ENCODE assay signal across 22 cellular contexts in genomic region chr1:54167422-54168139, GRCh38. TPM values are rescaled to one million over a fixed set of nuclear protein-coding genes. Genes with fewer than 3 reads are reported as not detected.
A peak's percentile ranks its signal among the peaks of the same experiment; 100 is the strongest.
DNase-seq lines count a peak whose midpoint lies in the region; ATAC-seq, FAIRE-seq and TF ChIP-seq lines count a peak whose summit lies in the region.
"Had no signal": no experiment of that assay in that cellular context is flagged by ENCODE, and none has a peak within 500 bp of the region (broad histone marks: within the 10 kb centered on the region; RNA-seq: fewer than 3 reads in every experiment).

No MANE protein-coding gene starts in this region.

- no peak overlapping the region for H3K4me3 ChIP-seq in mammary epithelial cell (replicated peaks in 1 of 3; ENCODE audit: insufficient read depth in 1 of 3, low read depth in 2 of 3, low read length in 3 of 3)
- H3K4me3 ChIP-seq in keratinocyte (ENCODE audit: control insufficient read depth in 2 of 3, extremely low read depth in 1 of 3, insufficient read depth in 2 of 3, low read depth in 1 of 3, low read length in 3 of 3) = no peak overlapping the region
- no peak overlapping the region for H3K4me3 ChIP-seq in pancreas
- H3K4me3 ChIP-seq: hepatocyte, left ventricle myocardium inferior, right lobe of liver, upper lobe of right lung had no signal

- H3K9ac ChIP-seq in mammary epithelial cell (ENCODE audit: insufficient read depth, low read length) (no peak overlapping the region), keratinocyte (ENCODE audit: control insufficient read depth, extremely low read depth, insufficient read depth, low read length) (no peak overlapping the region)

- in situ Hi-C loops in Caki2 (cut with HindIII; ENCODE audit: low pct_unique_long_range_greater_than_20kb, low sequenced_read_pairs) = no loop called here
- in situ Hi-C loops in mammary epithelial cell (cut with MboI; ENCODE audit: low sequenced_read_pairs in 2 of 2) = no loop called here

- TF ChIP-seq CTCF in mammary epithelial cell (conservative IDR thresholded peaks at IDR 0.05 in 1 of 2, IDR thresholded peaks at IDR 0.05 in 1 of 2; ENCODE audit: extremely low read depth in 1 of 2, insufficient read depth in 1 of 2, low read depth in 1 of 2, low read length in 2 of 2) = no peak
- TF ChIP-seq CTCF in keratinocyte (optimal IDR thresholded peaks at IDR 0.05 in 1 of 3, IDR thresholded peaks at IDR 0.05 in 1 of 3, conservative IDR thresholded peaks at IDR 0.05 in 1 of 3; ENCODE audit: extremely low read depth in 1 of 3, insufficient read depth in 2 of 3, low read length in 3 of 3) = no peak
- no peak for TF ChIP-seq CTCF in pancreas (IDR thresholded peaks at IDR 0.05)

- H3K27me3 ChIP-seq in mammary epithelial cell (ENCODE audit: insufficient read depth, low read length) (no peaks in the 10 kb centered on the region), keratinocyte (ENCODE audit: control insufficient read depth, extremely low read depth, insufficient read depth, low read length) (no peaks in the 10 kb centered on the region), pancreas (no peaks in the 10 kb centered on the region)
- H3K27me3 ChIP-seq: hepatocyte, right lobe of liver, upper lobe of right lung had no signal

- no peaks in the 10 kb centered on the region for H4K20me1 ChIP-seq in mammary epithelial cell (ENCODE audit: insufficient read depth, low read length)
- no peaks in the 10 kb centered on the region for H4K20me1 ChIP-seq in keratinocyte (ENCODE audit: control insufficient read depth, extremely low read depth, insufficient read depth, low read length)

- H3K4me1 ChIP-seq in mammary epithelial cell (ENCODE audit: insufficient read depth, low read length) (peaks cover 26% of the 10 kb centered on the region), keratinocyte (ENCODE audit: control insufficient read depth, extremely low read depth, insufficient read depth, low read length) (peaks cover 23% of the 10 kb centered on the region), pancreas (no peaks in the 10 kb centered on the region)
- H3K4me1 ChIP-seq: left ventricle myocardium inferior, upper lobe of right lung had no signal

- H3K27ac ChIP-seq in mammary epithelial cell (ENCODE audit: insufficient read depth, low read depth, low read length) = no peak overlapping the region
- H3K27ac ChIP-seq in keratinocyte (ENCODE audit: control insufficient read depth, insufficient read depth, low read length) = peak overlapping the region; percentile 28
- no peak overlapping the region for H3K27ac ChIP-seq in pancreas
- H3K27ac ChIP-seq: C4-2B, hepatocyte, left ventricle myocardium inferior, right lobe of liver, upper lobe of right lung had no signal

- CTCF ChIA-PET in mammary epithelial cell (lab: Charles Lee; ENCODE audit: low non-redundant PET) = interaction anchor here (0.5 kb wide), 1 partner anchor 12 kb away, joined by 3 read pairs; no protein-coding TSS in a partner anchor

- dilution Hi-C loops in mammary epithelial cell (cut with HindIII; ENCODE audit: low sequenced_read_pairs) = no loop called here
- dilution Hi-C loops in keratinocyte (cut with MboI; ENCODE audit: extremely low pct_ligation_motif_present, low sequenced_read_pairs) = no loop called here

- peak; percentile 16 for DNase-seq in Caki2 (ENCODE audit: low read depth)
- DNase-seq in LHCN-M2 (ENCODE audit: low read depth) = peak; percentile 61
- DNase-seq in mammary epithelial cell = peak; percentile 92
- DNase-seq in keratinocyte (ENCODE audit: low read depth, low spot score) = peak; percentile 63
- no peak for DNase-seq in cerebellar cortex (ENCODE audit: low spot score)
- no peak for DNase-seq in pancreas
- DNase-seq in Kasumi-1 (lab: John Stamatoyannopoulos, UW) = no peak
- DNase-seq: activated CD4-positive, alpha-beta T cell treated with anti-CD3 and anti-CD28 coated beads, Interleukin-2, amount 50 U/mL, for 1 hour; DMS79 treated with DMSO at 0.1 percent for 48 hours; effector CD8-positive, alpha-beta T cell; left ventricle myocardium inferior; naive thymus-derived CD8-positive, alpha-beta T cell; NCI-H146; NCI-H446; right lobe of liver; stimulated activated CD4-positive, alpha-beta T cell treated with anti-CD3 and anti-CD28 coated beads, Interleukin-4, amount 100 ng/mL, for 24 hours; T-helper 2 cell; upper lobe of right lung had no signal

- ATAC-seq in pancreas (no peak), HG03571 (IDR thresholded peaks at IDR 0.05; ENCODE audit: unreplicated experiment) (no peak)
- ATAC-seq: naive thymus-derived CD8-positive, alpha-beta T cell; right lobe of liver; upper lobe of right lung had no signal

- FAIRE-seq in keratinocyte (lab: Jason Lieb, UNC) (peak; percentile 97), pancreas (lab: Jason Lieb, UNC) (no peak)

- H3K4me2 ChIP-seq in mammary epithelial cell (ENCODE audit: insufficient read depth, low read depth, low read length) (peak overlapping the region; percentile 48), keratinocyte (ENCODE audit: control insufficient read depth, extremely low read depth, insufficient read depth, low read depth, low read length) (peak overlapping the region; percentile 49)
- H3K4me2 ChIP-seq: hepatocyte had no signal

- H2AFZ ChIP-seq in mammary epithelial cell (ENCODE audit: low read depth, low read length) (peak overlapping the region; percentile 60), keratinocyte (ENCODE audit: control insufficient read depth, low read length) (peak overlapping the region; percentile 30)
- H2AFZ ChIP-seq: hepatocyte had no signal

- intact Hi-C loops in mammary epithelial cell (cut with micrococcal nuclease) = no loop called here
- intact Hi-C loops in pancreas (cut with DNase I) = no loop called here

- no peaks in the 10 kb centered on the region for H3K9me3 ChIP-seq in mammary epithelial cell (replicated peaks; ENCODE audit: insufficient read depth, low read length)
- no peaks in the 10 kb centered on the region for H3K9me3 ChIP-seq in keratinocyte (ENCODE audit: control insufficient read depth, low read depth, low read length)
- H3K9me3 ChIP-seq in pancreas = no peaks in the 10 kb centered on the region
- H3K9me3 ChIP-seq: left ventricle myocardium inferior, right lobe of liver, upper lobe of right lung had no signal

- H3K9me1 ChIP-seq in keratinocyte (ENCODE audit: control insufficient read depth, extremely low read depth, insufficient read depth, low read length) = peaks cover 3% of the 10 kb centered on the region

- WGBS in mammary epithelial cell (ENCODE audit: low coverage, missing lambda C conversion rate) = under 1% methylated on average over 9 of the region's 9 CpGs
- 86 to 91% methylated on average over 9 of the region's 9 CpGs for WGBS in pancreas, 2 donors

- BruUV-seq in mammary epithelial cell (replicated peaks; lab: Mats Ljungman, UMichigan) = no TSS peak

- no peaks in the 10 kb centered on the region for H3K79me2 ChIP-seq in mammary epithelial cell (ENCODE audit: insufficient read depth, low read length)
- no peaks in the 10 kb centered on the region for H3K79me2 ChIP-seq in keratinocyte (ENCODE audit: control insufficient read depth, insufficient read depth, low read length)
- H3K79me2 ChIP-seq: hepatocyte had no signal

- H3K36me3 ChIP-seq in mammary epithelial cell (ENCODE audit: insufficient read depth, low read length) = no peaks in the 10 kb centered on the region
- H3K36me3 ChIP-seq in keratinocyte (ENCODE audit: control insufficient read depth in 2 of 2, extremely low read depth in 1 of 2, insufficient read depth in 2 of 2, low read length in 2 of 2) = no peaks in the 10 kb centered on the region
- H3K36me3 ChIP-seq in pancreas = no peaks in the 10 kb centered on the region
- H3K36me3 ChIP-seq: left ventricle myocardium inferior, right lobe of liver, upper lobe of right lung had no signal

RNA-seq across cellular contexts. Expression of gene CDCP2, which starts 14.8 kb away (rescaled TPM):
- total RNA-seq in Caki2 (2014; rRNA removed; shearing (Covaris generic); ENCODE audit: low replicate concordance) = not detected in 2 replicates
- total RNA-seq in LHCN-M2 (2014; rRNA removed) (not detected in 2 replicates), mammary epithelial cell (not detected), pancreas (under 1 TPM in 1 of 6 donors, not detected in 5; 0.08 TPM)
- not detected for polyA plus RNA-seq in LHCN-M2 (2012)
- polyA plus RNA-seq in mammary epithelial cell (not detected), keratinocyte (not detected in 3 replicates), pancreas (not detected)
- polyA minus RNA-seq in mammary epithelial cell (not detected), keratinocyte (not detected in 3 replicates)
- polyA plus RNA-seq in keratinocyte (2011; ENCODE audit: low read depth) = not detected
- polyA plus RNA-seq in keratinocyte (2011; cell fraction: cytosol; rRNA removed) = not detected in 2 replicates
- not detected in 2 replicates for polyA plus RNA-seq in keratinocyte (2011; cell fraction: nucleus; rRNA removed)
- polyA plus RNA-seq in keratinocyte (2012; ENCODE audit: low replicate concordance) = not detected in 2 replicates
- not detected for polyA minus RNA-seq in keratinocyte (2011; cell fraction: cytosol; rRNA and poly(A)+ RNA removed)
- not detected in 2 replicates for polyA minus RNA-seq in keratinocyte (2011; cell fraction: nucleus; rRNA and poly(A)+ RNA removed)
- total RNA-seq: activated T-helper 1 cell treated with anti-CD3 and anti-CD28 coated beads, Interleukin-12 subunit alpha, Interleukin-12 subunit beta, Interleukin-2, Interleukin-4 antibody, amounts not matched to agents 30 ng/mL and 10 ng/mL and 1 ng/mL, durations not matched to agents 14 hours and 24 hours and 36 hours; hepatocyte; left ventricle myocardium inferior; right lobe of liver had no signal
- polyA plus RNA-seq: hepatocyte; naive thymus-derived CD8-positive, alpha-beta T cell had no signal

RNA-seq across cellular contexts. Expression of gene CYB5RL, which starts 32.2 kb away (rescaled TPM):
- 3.6 and 3.8 TPM in 2 replicates for total RNA-seq in Caki2 (2014; rRNA removed; shearing (Covaris generic); ENCODE audit: low replicate concordance)
- 6.9 and 8.2 TPM in 2 replicates for total RNA-seq in LHCN-M2 (2014; rRNA removed)
- polyA plus RNA-seq in LHCN-M2 (2012) = 4.8 TPM
- 1 to 10 TPM; 1.7 to 4.0 TPM for total RNA-seq in mammary epithelial cell
- polyA plus RNA-seq in mammary epithelial cell = 2.3 TPM
- 17.1 TPM for polyA minus RNA-seq in mammary epithelial cell
- 0.67 to 1.3 TPM (median 0.73 TPM) in 3 replicates for polyA plus RNA-seq in keratinocyte
- 0.29 TPM for polyA plus RNA-seq in keratinocyte (2011; ENCODE audit: low read depth)
- polyA plus RNA-seq in keratinocyte (2011; cell fraction: cytosol; rRNA removed) = 0.62 and 0.75 TPM in 2 replicates
- 0.92 and 1.0 TPM in 2 replicates for polyA plus RNA-seq in keratinocyte (2011; cell fraction: nucleus; rRNA removed)
- polyA plus RNA-seq in keratinocyte (2012; ENCODE audit: low replicate concordance) = 0.99 and 1.1 TPM in 2 replicates
- polyA minus RNA-seq in keratinocyte = 1.1 to 2.1 TPM (median 1.5 TPM) in 3 replicates
- polyA minus RNA-seq in keratinocyte (2011; cell fraction: cytosol; rRNA and poly(A)+ RNA removed) = not detected
- polyA minus RNA-seq in keratinocyte (2011; cell fraction: nucleus; rRNA and poly(A)+ RNA removed) = 0.21 and 0.39 TPM in 2 replicates
- total RNA-seq in pancreas = 1 to 10 TPM; 3.9 to 9.1 (median 4.9) TPM
- polyA plus RNA-seq in pancreas = 1 to 10 TPM; 3.2 to 3.7 TPM

RNA-seq across cellular contexts. Expression of gene MRPL37, which starts 32.4 kb away (rescaled TPM):
- 112 and 142 TPM in 2 replicates for total RNA-seq in Caki2 (2014; rRNA removed; shearing (Covaris generic); ENCODE audit: low replicate concordance)
- total RNA-seq in LHCN-M2 (2014; rRNA removed) (129 and 136 TPM in 2 replicates), mammary epithelial cell (10 to 100 TPM; 90.9 to 96.2 TPM), pancreas (10 to 100 TPM; 31.4 to 49.2 (median 41.3) TPM)
- 127 TPM for polyA plus RNA-seq in LHCN-M2 (2012)
- polyA plus RNA-seq in mammary epithelial cell (37.5 TPM), keratinocyte (30.9 to 31.7 TPM (median 31.0 TPM) in 3 replicates), pancreas (10 to 100 TPM; 17.5 to 28.9 TPM)
- polyA minus RNA-seq in mammary epithelial cell (99.3 TPM), keratinocyte (24.4 to 43.2 TPM (median 24.8 TPM) in 3 replicates)
- polyA plus RNA-seq in keratinocyte (2011; ENCODE audit: low read depth) = 14.8 TPM
- polyA plus RNA-seq in keratinocyte (2011; cell fraction: cytosol; rRNA removed) = 23.6 and 33.6 TPM in 2 replicates
- polyA plus RNA-seq in keratinocyte (2011; cell fraction: nucleus; rRNA removed) = 11.9 and 19.0 TPM in 2 replicates
- 82.8 and 94.6 TPM in 2 replicates for polyA plus RNA-seq in keratinocyte (2012; ENCODE audit: low replicate concordance)
- 18.8 TPM for polyA minus RNA-seq in keratinocyte (2011; cell fraction: cytosol; rRNA and poly(A)+ RNA removed)
- 5.7 and 5.8 TPM in 2 replicates for polyA minus RNA-seq in keratinocyte (2011; cell fraction: nucleus; rRNA and poly(A)+ RNA removed)

Comparison
In these comparisons a context has a peak if more than half of its experiments do, and no peak if none do; other contexts are left out.
1. DNase-seq: peak in Caki2 (single experiment), LHCN-M2 (single experiment), mammary epithelial cell (single experiment) and keratinocyte (single experiment); none in cerebellar cortex (single experiment), pancreas (0 of 6) and Kasumi-1 (0 of 2).